2 cellular contexts compared by ENCODE assay signal in the genomic region with DNA sequence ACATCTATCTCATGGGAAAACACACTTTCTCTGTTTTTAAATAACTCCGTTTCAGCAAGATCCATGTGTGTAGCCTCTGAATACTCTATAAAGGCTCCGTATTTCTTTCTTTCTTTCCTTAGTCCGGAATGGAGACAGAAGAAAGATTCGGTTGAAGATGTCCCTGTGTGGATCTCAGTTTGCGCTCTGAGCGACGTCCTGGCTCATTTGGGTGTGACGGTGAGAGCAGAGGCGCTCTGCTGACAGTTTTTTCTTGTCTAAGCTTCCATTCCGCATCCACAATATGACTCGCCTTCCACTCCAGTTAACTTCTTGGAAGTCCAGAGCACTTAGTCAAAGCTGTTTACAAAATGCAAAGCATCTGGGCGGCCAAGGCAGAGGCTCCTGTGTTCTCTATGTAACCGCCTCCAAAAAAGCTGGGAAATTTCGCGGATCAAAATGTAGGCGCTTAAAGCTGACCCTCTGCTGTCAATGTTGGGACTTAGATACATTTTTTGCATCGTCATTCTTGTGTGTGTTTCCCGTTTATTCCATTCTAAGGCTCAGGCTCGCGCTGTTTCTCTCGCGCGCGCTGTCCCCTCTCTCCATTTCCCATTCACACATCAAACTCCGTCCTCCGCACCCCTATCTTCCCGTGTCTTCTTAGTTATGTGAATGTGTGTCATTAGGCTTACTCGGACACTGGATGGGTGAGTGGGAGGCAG.
TF ChIP-seq lines count a peak whose summit lies in the region.

No MANE protein-coding gene starts in this region.

TF ChIP-seq in IMR-90, 13 proteins besides CTCF, POLR2A, EP300 and RAD21:
- TF ChIP-seq MXI1 (IDR thresholded peaks at IDR 0.05; ENCODE audit: borderline replicate concordance, low read depth, low read length) = no peak
- 0 out of 2 replicates have a peak, but pooled peaks have one; percentile 1 for TF ChIP-seq MAFK (IDR thresholded peaks at IDR 0.05; ENCODE audit: low read depth, low read length)
- TF ChIP-seq, protein P1, sequence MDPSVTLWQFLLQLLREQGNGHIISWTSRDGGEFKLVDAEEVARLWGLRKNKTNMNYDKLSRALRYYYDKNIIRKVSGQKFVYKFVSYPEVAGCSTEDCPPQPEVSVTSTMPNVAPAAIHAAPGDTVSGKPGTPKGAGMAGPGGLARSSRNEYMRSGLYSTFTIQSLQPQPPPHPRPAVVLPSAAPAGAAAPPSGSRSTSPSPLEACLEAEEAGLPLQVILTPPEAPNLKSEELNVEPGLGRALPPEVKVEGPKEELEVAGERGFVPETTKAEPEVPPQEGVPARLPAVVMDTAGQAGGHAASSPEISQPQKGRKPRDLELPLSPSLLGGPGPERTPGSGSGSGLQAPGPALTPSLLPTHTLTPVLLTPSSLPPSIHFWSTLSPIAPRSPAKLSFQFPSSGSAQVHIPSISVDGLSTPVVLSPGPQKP (IDR thresholded peaks at IDR 0.05; ENCODE audit: borderline replicate concordance, low read depth, low read length) = no peak
- no peak for TF ChIP-seq FOS (IDR thresholded peaks at IDR 0.05; ENCODE audit: low read depth, low read length)
- no peak for TF ChIP-seq CHD1 (IDR thresholded peaks at IDR 0.05; ENCODE audit: low read depth, low read length)
- TF ChIP-seq SMC3 (IDR thresholded peaks at IDR 0.05; ENCODE audit: low read depth, low read length) = no peak
- no peak for TF ChIP-seq BHLHE40 (IDR thresholded peaks at IDR 0.05; ENCODE audit: low read depth, low read length)
- TF ChIP-seq NFE2L2 (IDR thresholded peaks at IDR 0.05; ENCODE audit: low read depth, low read length) = peak; percentile 83
- no peak for TF ChIP-seq RFX5 (IDR thresholded peaks at IDR 0.05; ENCODE audit: low read depth, low read length)
- TF ChIP-seq RCOR1 (IDR thresholded peaks at IDR 0.05; ENCODE audit: insufficient replicate concordance, low read length) = no peak
- TF ChIP-seq MAZ (IDR thresholded peaks at IDR 0.05; ENCODE audit: borderline replicate concordance, low read depth, low read length) = no peak
- TF ChIP-seq USF2 (IDR thresholded peaks at IDR 0.05; ENCODE audit: low read depth, low read length) = no peak
- TF ChIP-seq CEBPB (IDR thresholded peaks at IDR 0.05; ENCODE audit: low read depth, low read length) = no peak

TF ChIP-seq in HepG2, 621 proteins besides CTCF, POLR2A, EP300 and RAD21:
- TF ChIP-seq MED8 (CRISPR knock-in tag; IDR thresholded peaks at IDR 0.05; ENCODE audit: insufficient replicate concordance) = no peak
- TF ChIP-seq ZNF597 (CRISPR knock-in tag; IDR thresholded peaks at IDR 0.05) = no peak
- TF ChIP-seq ZBTB44 (CRISPR knock-in tag; IDR thresholded peaks at IDR 0.05) = no peak
- no peak for TF ChIP-seq ZUFSP (CRISPR knock-in tag; IDR thresholded peaks at IDR 0.05; ENCODE audit: borderline replicate concordance)
- peak; percentile 72; the same call in 1 of the 2 replicates for TF ChIP-seq NFE2L2 (IDR thresholded peaks at IDR 0.05; ENCODE audit: low read length)
